In genomic region chr4:93029774-93030173, GRCh38 we compare ENCODE assay signal across 15 cellular contexts.
"Had no signal": no experiment of that assay in that cellular context is flagged by ENCODE, and none has a peak within 500 bp of the region (broad histone marks: within the 10 kb centered on the region; RNA-seq: fewer than 3 reads in every experiment).

No MANE protein-coding gene starts in this region.

- DNase-seq: activated CD4-positive, alpha-beta T cell treated with anti-CD3 and anti-CD28 coated beads, Interleukin-2, amount 10 ng/mL, durations not matched to agents 7 days and 5 days; activated CD4-positive, CD25-positive, alpha-beta regulatory T cell treated with anti-CD3 and anti-CD28 coated beads, Interleukin-2, amount 50 U/mL, for 72 hours; activated CD8-positive, alpha-beta memory T cell treated with anti-CD3 and anti-CD28 coated beads, Interleukin-2, amount 10 ng/mL, durations not matched to agents 7 days and 5 days; activated CD8-positive, alpha-beta T cell treated with anti-CD3 and anti-CD28 coated beads for 36 hours; activated gamma-delta T cell treated with Interleukin-2 at 50 U/mL for 16 hours; body of pancreas; heart left ventricle; nephron progenitor cell; pancreas; right lobe of liver; stimulated activated CD4-positive, alpha-beta T cell treated with anti-CD3 and anti-CD28 coated beads, Interleukin-15, amount 100 ng/mL, for 24 hours; stomach; transverse colon had no signal

- ATAC-seq: activated CD8-positive, alpha-beta memory T cell treated with anti-CD3 and anti-CD28 coated beads, Interleukin-2, amount 10 ng/mL, durations not matched to agents 7 days and 5 days; activated CD8-positive, alpha-beta T cell treated with anti-CD3 and anti-CD28 coated beads for 36 hours; body of pancreas; gastroesophageal sphincter; heart left ventricle; pancreas; right lobe of liver; stimulated activated memory B cell treated with anti-CD40 and anti-IgM and Interleukin-4, amounts not matched to agents 10 μg/mL and 1 μg/mL and 100 μg/mL, for 72 hours had no signal
